20 cellular contexts compared by ENCODE assay signal in genomic region chr12:66709444-66709773, GRCh38. TPM values are rescaled to one million over a fixed set of nuclear protein-coding genes. Genes with fewer than 3 reads are reported as not detected.
DNase-seq lines count a peak whose midpoint lies in the region; ATAC-seq, FAIRE-seq and TF ChIP-seq lines count a peak whose summit lies in the region.
"Had no signal": no experiment of that assay in that cellular context is flagged by ENCODE, and none has a peak within 500 bp of the region (broad histone marks: within the 10 kb centered on the region; RNA-seq: fewer than 3 reads in every experiment).

No MANE protein-coding gene starts in this region.

- no peak for DNase-seq in activated naive CD8-positive, alpha-beta T cell treated with anti-CD3 and anti-CD28 coated beads, Interleukin-2, amount 50 U/mL, for 24 hours
- DNase-seq in D721Med (ENCODE audit: insufficient read length, low spot score) = no peak
- DNase-seq in WTC11 (ENCODE audit: low spot score) = no peak
- DNase-seq in stimulated activated naive CD8-positive, alpha-beta T cell treated with anti-CD3 and anti-CD28 coated beads, Interleukin-15, amount 100 ng/mL, for 72 hours = no peak
- DNase-seq in NCI-H2227 (lab: John Stamatoyannopoulos, UW; ENCODE audit: unreplicated experiment) = no peak
- DNase-seq in activated CD8-positive, alpha-beta memory T cell treated with anti-CD3 and anti-CD28 coated beads for 24 hours = no peak
- DNase-seq: C1 segment of cervical spinal cord, GF-D8, GM23248, Karpas-422, NCI-H1048, NCI-H1436, NCI-H1930, NCI-H2171, NCI-H446 treated with DMSO at 0.1 percent for 48 hours, Peyer's patch had no signal

- CTCF ChIA-PET in WTC11 (lab: Charles Lee) = interaction anchor here (1.1 to 2.5 kb wide), 9 partner anchors 9 to 513 kb away, joined by 3 to 14 read pairs (median 4); no protein-coding TSS in a partner anchor

- no peaks in the 10 kb centered on the region for H3K36me3 Mint-ChIP-seq in activated naive CD8-positive, alpha-beta T cell
- no peaks in the 10 kb centered on the region for H3K36me3 Mint-ChIP-seq in activated naive CD8-positive, alpha-beta T cell treated with anti-CD3 and anti-CD28 coated beads, Interleukin-2, amount 50 U/mL, for 24 hours (ENCODE audit: low read depth)
- H3K36me3 Mint-ChIP-seq in WTC11 = peaks cover 5% of the 10 kb centered on the region; the same call in 1 of the 2 replicates
- H3K36me3 Mint-ChIP-seq: IgD-negative memory B cell had no signal

- peak; percentile 35 for FAIRE-seq in D721Med (lab: Jason Lieb, UNC)
- FAIRE-seq: HTR-8/SVneo had no signal

- POLR2A ChIA-PET in WTC11 (lab: Charles Lee) = no interaction called here

- no peaks in the 10 kb centered on the region for H3K9me3 Mint-ChIP-seq in activated naive CD8-positive, alpha-beta T cell (ENCODE audit: low read depth)
- H3K9me3 Mint-ChIP-seq in activated naive CD8-positive, alpha-beta T cell treated with anti-CD3 and anti-CD28 coated beads, Interleukin-2, amount 50 U/mL, for 24 hours = no peaks in the 10 kb centered on the region
- peaks cover 14% of the 10 kb centered on the region for H3K9me3 Mint-ChIP-seq in WTC11
- peaks cover 0 to 8% of the 10 kb centered on the region in 2 donors for H3K9me3 Mint-ChIP-seq in stimulated activated naive CD8-positive, alpha-beta T cell treated with anti-CD3 and anti-CD28 coated beads, Interleukin-15, amount 100 ng/mL, for 72 hours

- H3K27ac Mint-ChIP-seq in activated naive CD8-positive, alpha-beta T cell = peak overlapping the region; percentile 82
- no peak overlapping the region for H3K27ac Mint-ChIP-seq in activated naive CD8-positive, alpha-beta T cell treated with anti-CD3 and anti-CD28 coated beads, Interleukin-2, amount 50 U/mL, for 24 hours
- peak overlapping the region; percentile 1; the same call in 1 of the 2 replicates for H3K27ac Mint-ChIP-seq in WTC11
- H3K27ac Mint-ChIP-seq in stimulated activated naive CD8-positive, alpha-beta T cell treated with anti-CD3 and anti-CD28 coated beads, Interleukin-15, amount 100 ng/mL, for 72 hours = peak overlapping the region; percentile 10 to 89
- H3K27ac Mint-ChIP-seq: IgD-negative memory B cell had no signal

- no peak for ATAC-seq in activated naive CD8-positive, alpha-beta T cell treated with anti-CD3 and anti-CD28 coated beads, Interleukin-2, amount 50 U/mL, for 24 hours
- ATAC-seq in WTC11 = no peak
- ATAC-seq in stimulated activated naive CD8-positive, alpha-beta T cell treated with anti-CD3 and anti-CD28 coated beads, Interleukin-15, amount 100 ng/mL, for 72 hours = no peak
- ATAC-seq: HCT116 had no signal

- no peak for TF ChIP-seq CTCF in D721Med (IDR thresholded peaks at IDR 0.05; ENCODE audit: insufficient read depth, missing control alignments)
- TF ChIP-seq CTCF in WTC11 (IDR thresholded peaks at IDR 0.05) = no peak

- peaks cover 56% of the 10 kb centered on the region for H3K4me1 Mint-ChIP-seq in activated naive CD8-positive, alpha-beta T cell (ENCODE audit: low read depth)
- H3K4me1 Mint-ChIP-seq in activated naive CD8-positive, alpha-beta T cell treated with anti-CD3 and anti-CD28 coated beads, Interleukin-2, amount 50 U/mL, for 24 hours = peaks cover 34% of the 10 kb centered on the region
- H3K4me1 Mint-ChIP-seq in WTC11 = no peaks in the 10 kb centered on the region
- H3K4me1 Mint-ChIP-seq in stimulated activated naive CD8-positive, alpha-beta T cell treated with anti-CD3 and anti-CD28 coated beads, Interleukin-15, amount 100 ng/mL, for 72 hours = peaks cover 33% of the 10 kb centered on the region

- H3K27me3 Mint-ChIP-seq in activated naive CD8-positive, alpha-beta T cell = no peaks in the 10 kb centered on the region
- no peaks in the 10 kb centered on the region for H3K27me3 Mint-ChIP-seq in activated naive CD8-positive, alpha-beta T cell treated with anti-CD3 and anti-CD28 coated beads, Interleukin-2, amount 50 U/mL, for 24 hours
- H3K27me3 Mint-ChIP-seq in WTC11 (ENCODE audit: low read depth) = no peaks in the 10 kb centered on the region
- H3K27me3 Mint-ChIP-seq in stimulated activated naive CD8-positive, alpha-beta T cell treated with anti-CD3 and anti-CD28 coated beads, Interleukin-15, amount 100 ng/mL, for 72 hours = no peaks in the 10 kb centered on the region

- peak overlapping the region; percentile 59 for H3K4me3 Mint-ChIP-seq in activated naive CD8-positive, alpha-beta T cell
- H3K4me3 Mint-ChIP-seq in activated naive CD8-positive, alpha-beta T cell treated with anti-CD3 and anti-CD28 coated beads, Interleukin-2, amount 50 U/mL, for 24 hours = no peak overlapping the region
- H3K4me3 Mint-ChIP-seq in WTC11 = no peak overlapping the region
- H3K4me3 Mint-ChIP-seq in stimulated activated naive CD8-positive, alpha-beta T cell treated with anti-CD3 and anti-CD28 coated beads, Interleukin-15, amount 100 ng/mL, for 72 hours = peak overlapping the region; percentile 47 to 52
- H3K4me3 Mint-ChIP-seq: IgD-negative memory B cell had no signal

TF ChIP-seq in WTC11, 78 proteins besides CTCF, POLR2A, EP300 and RAD21:
- no peak for TF ChIP-seq ESRRA (CRISPR knock-in tag; IDR thresholded peaks at IDR 0.05; ENCODE audit: borderline replicate concordance)
- TF ChIP-seq ATF3 (CRISPR knock-in tag; conservative IDR thresholded peaks at IDR 0.05) = no peak
- TF ChIP-seq NFATC4 (CRISPR knock-in tag; IDR thresholded peaks at IDR 0.05) = no peak
- TF ChIP-seq ZNF532 (CRISPR knock-in tag; IDR thresholded peaks at IDR 0.05; ENCODE audit: borderline replicate concordance) = no peak
- TF ChIP-seq NR2C2 (CRISPR knock-in tag; IDR thresholded peaks at IDR 0.05) = no peak
- TF ChIP-seq MXD4 (CRISPR knock-in tag; IDR thresholded peaks at IDR 0.05; ENCODE audit: borderline replicate concordance) = no peak
- no peak for TF ChIP-seq IRF2 (CRISPR knock-in tag; IDR thresholded peaks at IDR 0.05; ENCODE audit: borderline replicate concordance, low read depth)
- TF ChIP-seq KAT7 (CRISPR knock-in tag; IDR thresholded peaks at IDR 0.05; ENCODE audit: borderline replicate concordance) = no peak
- no peak for TF ChIP-seq TEAD4 (CRISPR knock-in tag; IDR thresholded peaks at IDR 0.05)
- no peak for TF ChIP-seq ZNF121 (CRISPR knock-in tag; IDR thresholded peaks at IDR 0.05)

RNA-seq across cellular contexts. Expression of gene GRIP1, which starts 30.5 kb away (rescaled TPM):
- 16.7 to 29.0 TPM (median 22.5 TPM) in 3 replicates for total RNA-seq in WTC11 (2021)
- total RNA-seq: GM23248 had no signal

Comparison
In these comparisons a context has a peak if more than half of its experiments do, and no peak if none do; other contexts are left out.
1. H3K4me3 Mint-ChIP-seq: peak in activated naive CD8-positive, alpha-beta T cell (single experiment) and stimulated activated naive CD8-positive, alpha-beta T cell treated with anti-CD3 and anti-CD28 coated beads, Interleukin-15, amount 100 ng/mL, for 72 hours (2 of 2); none in activated naive CD8-positive, alpha-beta T cell treated with anti-CD3 and anti-CD28 coated beads, Interleukin-2, amount 50 U/mL, for 24 hours (single experiment) and WTC11 (single experiment).